ENCODE assay signal across 8 cellular contexts in the genomic region with DNA sequence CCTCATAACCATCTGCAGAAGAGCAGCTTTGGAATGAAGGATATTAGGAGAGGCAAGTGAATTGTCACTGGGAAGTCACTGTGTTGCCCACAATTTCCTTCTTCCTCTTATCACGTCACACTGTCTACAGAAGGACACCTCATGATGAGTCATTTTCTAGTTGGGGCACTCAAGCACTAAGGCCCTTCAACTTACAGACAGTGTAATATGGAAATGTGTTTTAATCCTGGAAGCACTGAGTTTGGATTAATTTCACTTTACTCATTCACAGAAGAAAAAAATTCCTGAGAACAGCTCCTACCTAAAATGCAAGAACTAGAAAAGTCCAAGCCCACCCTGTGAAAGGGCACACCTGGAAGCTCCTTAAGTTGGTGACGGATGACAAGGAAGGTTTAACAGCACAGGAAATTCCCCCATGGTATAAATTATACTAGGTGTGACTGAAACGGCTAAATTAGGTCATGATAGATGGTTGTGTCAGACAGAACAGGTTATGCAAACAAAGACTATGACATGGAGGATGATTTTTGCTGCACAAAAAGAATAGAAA. TPM values are rescaled to one million over a fixed set of nuclear protein-coding genes. Genes with fewer than 3 reads are reported as not detected.
A peak's percentile ranks its signal among the peaks of the same experiment; 100 is the strongest.
DNase-seq lines count a peak whose midpoint lies in the region; ATAC-seq and TF ChIP-seq lines count a peak whose summit lies in the region.

No MANE protein-coding gene starts in this region.

- no peak for TF ChIP-seq CTCF in A673 (conservative IDR thresholded peaks at IDR 0.05; ENCODE audit: low read depth, low read length)
- TF ChIP-seq CTCF in brain microvascular endothelial cell (IDR thresholded peaks at IDR 0.05; ENCODE audit: low read depth, low read length, missing control alignments) = no peak
- no peak for TF ChIP-seq CTCF in sigmoid colon (IDR thresholded peaks at IDR 0.05)
- no peak for TF ChIP-seq CTCF in testis (IDR thresholded peaks at IDR 0.05)

- in situ Hi-C loops in brain microvascular endothelial cell (cut with HindIII; ENCODE audit: low pct_ligation_motif_present, low sequenced_read_pairs) = no loop called here

- H3K27ac ChIP-seq in A673 (ENCODE audit: low read depth, low read length, poor library complexity, severe bottlenecking) (no peak overlapping the region), brain microvascular endothelial cell (peak overlapping the region; percentile 78), sigmoid colon (peak overlapping the region in 3 of 4 donors; percentile 19 to 42 (median 24)), testis (no peak overlapping the region)

- 14 to 48% methylated on average over 3 of the region's 3 CpGs for WGBS in sigmoid colon, 2 donors
- 71 to 75% methylated on average over 3 of the region's 3 CpGs for WGBS in testis, 2 donors

- H3K4me1 Mint-ChIP-seq in T-helper 17 cell = no peaks in the 10 kb centered on the region

- peaks cover 16% of the 10 kb centered on the region for H3K4me1 ChIP-seq in A673 (ENCODE audit: insufficient read depth, low read length, poor library complexity, severe bottlenecking)
- peaks cover 0 to 70% (median 52%) of the 10 kb centered on the region in 4 donors for H3K4me1 ChIP-seq in sigmoid colon
- H3K4me1 ChIP-seq in testis = peaks cover 9% of the 10 kb centered on the region

- intact Hi-C loops in A673 (cut with micrococcal nuclease; ENCODE audit: unreplicated experiment) (no loop called here), sigmoid colon (cut with DNase I) (loop anchor here (2.0 kb wide), 1 partner anchor 14 kb away; no protein-coding TSS in a partner anchor), testis (cut with DNase I; ENCODE audit: low total_unique reads) (no loop called here)

- ATAC-seq in GM19397 (IDR thresholded peaks at IDR 0.05; ENCODE audit: unreplicated experiment) = peak; percentile 64
- ATAC-seq in HG03469 (IDR thresholded peaks at IDR 0.05; ENCODE audit: unreplicated experiment) = no peak
- no peak for ATAC-seq in T-helper 17 cell

- POLR2A ChIA-PET in A673 (lab: Charles Lee; ENCODE audit: low non-redundant PET) = no interaction called here

- no peaks in the 10 kb centered on the region for H3K36me3 ChIP-seq in A673 (ENCODE audit: insufficient read depth, low read length, poor library complexity, severe bottlenecking)
- no peaks in the 10 kb centered on the region for H3K36me3 ChIP-seq in brain microvascular endothelial cell (replicated peaks)
- no peaks in the 10 kb centered on the region for H3K36me3 ChIP-seq in sigmoid colon
- H3K36me3 ChIP-seq in testis (ENCODE audit: low read depth, missing control alignments) = no peaks in the 10 kb centered on the region

- H3K27me3 ChIP-seq in A673 (replicated peaks; ENCODE audit: insufficient read depth, low read depth, low read length, poor library complexity) (no peaks in the 10 kb centered on the region), brain microvascular endothelial cell (replicated peaks) (no peaks in the 10 kb centered on the region), sigmoid colon (no peaks in the 10 kb centered on the region), testis (no peaks in the 10 kb centered on the region)

- H3K4me3 ChIP-seq in A673 (ENCODE audit: low read depth, low read length, poor library complexity, severe bottlenecking) = no peak overlapping the region
- peak overlapping the region; percentile 9 for H3K4me3 ChIP-seq in brain microvascular endothelial cell (ENCODE audit: low read depth, low read length)
- no peak overlapping the region for H3K4me3 ChIP-seq in sigmoid colon
- H3K4me3 ChIP-seq in testis = no peak overlapping the region

- H3K4me3 Mint-ChIP-seq in T-helper 17 cell = no peak overlapping the region

- H3K27ac Mint-ChIP-seq in T-helper 17 cell = no peak overlapping the region

- no peaks in the 10 kb centered on the region for H3K36me3 Mint-ChIP-seq in T-helper 17 cell (ENCODE audit: low read depth)

- peaks cover 29% of the 10 kb centered on the region for H3K27me3 Mint-ChIP-seq in T-helper 17 cell

- no peak for TF ChIP-seq EP300 in sigmoid colon (IDR thresholded peaks at IDR 0.05)

- TF ChIP-seq POLR2A in sigmoid colon (IDR thresholded peaks at IDR 0.05) (no peak), testis (IDR thresholded peaks at IDR 0.05) (no peak)

- CTCF ChIA-PET in A673 (lab: Charles Lee) = interaction anchor here (1.2 kb wide), 1 partner anchor 9 kb away, joined by 3 read pairs; no protein-coding TSS in a partner anchor

- DNase-seq in A673 (ENCODE audit: low spot score) = peak; percentile 84
- peak; percentile 59 for DNase-seq in HS-27A (ENCODE audit: low read depth)
- DNase-seq in brain microvascular endothelial cell = peak; percentile 87
- no peak for DNase-seq in sigmoid colon
- DNase-seq in testis = no peak
- no peak for DNase-seq in T-helper 17 cell

- BruUV-seq in A673 (replicated peaks; lab: Mats Ljungman, UMichigan) = no TSS peak

- H3K9me3 ChIP-seq in A673 (ENCODE audit: low read depth, low read length, poor library complexity, severe bottlenecking) (peaks cover 4% of the 10 kb centered on the region), sigmoid colon (no peaks in the 10 kb centered on the region), testis (no peaks in the 10 kb centered on the region), T-helper 17 cell (ENCODE audit: control insufficient read depth, low read length, poor library complexity, severe bottlenecking) (no peaks in the 10 kb centered on the region)

RNA-seq across cellular contexts. Expression of gene PARD3, which starts 56.6 kb away (rescaled TPM):
- total RNA-seq in A673 (2021) = 28.0 and 32.3 TPM in 2 replicates
- 10 to 100 TPM; 75.9 to 96.4 (median 83.7) TPM for total RNA-seq in sigmoid colon
- 10 to 100 TPM; 17.5 to 29.4 (median 18.0) TPM for polyA plus RNA-seq in sigmoid colon
- total RNA-seq in testis = 10 to 100 TPM; 49.5 to 59.5 TPM
- 31.8 TPM for polyA plus RNA-seq in testis (ENCODE audit: insufficient read depth, low read depth, low replicate concordance)
- total RNA-seq in T-helper 17 cell = 1 to 10 TPM in 1 of 2 donors, under 1 TPM in 1; 0.32 to 8.2 TPM

Comparison
In these comparisons a context has a peak if more than half of its experiments do, and no peak if none do; other contexts are left out.
1. DNase-seq: peak in A673 (single experiment), HS-27A (single experiment) and brain microvascular endothelial cell (single experiment); none in sigmoid colon (single experiment), testis (single experiment) and T-helper 17 cell (0 of 3).
2. H3K27ac ChIP-seq: peak in brain microvascular endothelial cell (single experiment) and sigmoid colon (3 of 4); none in A673 (single experiment) and testis (0 of 2).